In genomic region chr10:131946321-131946751, GRCh38 we compare ENCODE assay signal across 1 cellular context.
TF ChIP-seq lines count a peak whose summit lies in the region.

No MANE protein-coding gene starts in this region.

TF ChIP-seq in HepG2, 621 proteins besides CTCF, POLR2A, EP300 and RAD21:
- TF ChIP-seq KMT2A (CRISPR knock-in tag; IDR thresholded peaks at IDR 0.05) (no peak), ZNF597 (CRISPR knock-in tag; IDR thresholded peaks at IDR 0.05) (no peak), PHF8 (CRISPR knock-in tag; IDR thresholded peaks at IDR 0.05) (no peak), PAF1 (CRISPR knock-in tag; IDR thresholded peaks at IDR 0.05) (no peak), RBFOX2 (IDR thresholded peaks at IDR 0.05; ENCODE audit: low read depth, low read length) (no peak), CBFB (CRISPR knock-in tag; IDR thresholded peaks at IDR 0.05) (no peak), EHMT2 (IDR thresholded peaks at IDR 0.05; ENCODE audit: borderline replicate concordance, low read depth, low read length) (no peak), ZBED4 (CRISPR knock-in tag; IDR thresholded peaks at IDR 0.05; ENCODE audit: borderline replicate concordance) (no peak), ZNF263 (CRISPR knock-in tag; IDR thresholded peaks at IDR 0.05) (no peak)
